In the genomic region with DNA sequence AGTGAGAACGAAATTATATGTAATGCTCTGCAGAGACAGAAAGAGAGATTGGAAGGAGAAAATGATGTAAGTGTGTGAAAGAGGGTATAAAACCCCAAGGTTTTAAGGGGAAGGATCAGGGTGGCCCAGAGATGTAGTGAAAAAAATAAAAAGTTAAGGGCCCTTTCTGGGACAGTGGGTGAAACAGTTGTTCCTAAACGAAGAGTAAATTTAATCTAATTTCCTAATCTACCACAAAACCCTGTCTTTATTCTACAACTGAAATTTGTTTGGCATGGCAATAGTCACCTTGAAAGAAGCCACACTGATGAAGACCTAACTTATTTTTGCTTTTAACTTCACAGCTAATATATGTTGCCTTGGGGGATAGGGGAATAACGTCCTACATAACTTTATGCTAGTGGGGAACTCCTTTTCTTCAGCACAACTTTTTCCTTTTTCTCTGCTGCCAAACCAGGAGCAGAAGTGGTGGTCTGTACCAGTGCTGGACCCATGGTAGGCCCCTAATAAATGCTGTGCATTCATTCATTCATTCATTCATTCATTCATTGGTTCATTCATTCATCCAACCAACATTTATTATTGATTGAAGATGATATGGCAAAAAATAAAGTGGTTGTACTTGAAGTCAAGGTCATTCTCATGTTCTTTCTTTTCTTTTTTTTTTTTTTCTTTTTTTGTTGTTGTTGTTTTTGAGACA, we compare ENCODE assay signal across 1 cellular context.
TF ChIP-seq lines count a peak whose summit lies in the region.

No MANE protein-coding gene starts in this region.

TF ChIP-seq in GM23338, 12 proteins besides CTCF, POLR2A, EP300 and RAD21:
- TF ChIP-seq STAT1 (IDR thresholded peaks at IDR 0.05; ENCODE audit: unreplicated experiment) (no peak), JUNB (IDR thresholded peaks at IDR 0.05; ENCODE audit: unreplicated experiment) (no peak), NANOG (IDR thresholded peaks at IDR 0.05; ENCODE audit: borderline replicate concordance) (no peak), CREB1 (CRISPR knock-in tag; IDR thresholded peaks at IDR 0.05; ENCODE audit: low read depth) (no peak), POLR2AphosphoS5 (IDR thresholded peaks at IDR 0.05; ENCODE audit: low read depth) (no peak)
